22 cellular contexts compared by ENCODE assay signal in genomic region chr6:63731946-63732735, GRCh38.
A peak's percentile ranks its signal among the peaks of the same experiment; 100 is the strongest.
DNase-seq lines count a peak whose midpoint lies in the region; ATAC-seq and TF ChIP-seq lines count a peak whose summit lies in the region.
"Had no signal": no experiment of that assay in that cellular context is flagged by ENCODE, and none has a peak within 500 bp of the region (broad histone marks: within the 10 kb centered on the region; RNA-seq: fewer than 3 reads in every experiment).

No MANE protein-coding gene starts in this region.

- H3K36me3 ChIP-seq in HCT116 (ENCODE audit: control insufficient read depth in 1 of 2, insufficient read depth in 2 of 2, low read length in 2 of 2): no peaks in the 10 kb centered on the region
- no peaks in the 10 kb centered on the region for H3K36me3 ChIP-seq in H7 (replicated peaks; ENCODE audit: control insufficient read depth, insufficient read depth, low read length)
- H3K36me3 ChIP-seq in adrenal gland (replicated peaks in 1 of 2): no peaks in the 10 kb centered on the region
- H3K36me3 ChIP-seq: sigmoid colon had no signal

- no peaks in the 10 kb centered on the region for H3K9me2 ChIP-seq in HCT116 (ENCODE audit: insufficient read depth)

- no peak overlapping the region for H3K4me3 ChIP-seq in HCT116 (replicated peaks in 1 of 2; ENCODE audit: low read depth in 1 of 2, low read length in 2 of 2)
- H3K4me3 ChIP-seq in fibroblast of mammary gland (ENCODE audit: control insufficient read depth, low read depth, low read length): no peak overlapping the region
- no peak overlapping the region for H3K4me3 ChIP-seq in H7 (ENCODE audit: insufficient read depth, low read depth, low read length)
- no peak overlapping the region for H3K4me3 ChIP-seq in dorsolateral prefrontal cortex
- no peak overlapping the region for H3K4me3 ChIP-seq in adrenal gland
- H3K4me3 ChIP-seq: hepatocyte, sigmoid colon had no signal

- RAD21 ChIA-PET in HCT116 (lab: Charles Lee; ENCODE audit: low non-redundant PET in 1 of 2, low total read pairs in 2 of 2, uncharacterized antibody in 2 of 2, unreplicated experiment in 2 of 2): no interaction called here

- H3K9me3 ChIP-seq in HCT116 (ENCODE audit: control insufficient read depth in 1 of 2, insufficient read depth in 1 of 2, low read depth in 1 of 2, low read length in 2 of 2) (no peaks in the 10 kb centered on the region), adrenal gland (replicated peaks in 1 of 3) (no peaks in the 10 kb centered on the region)
- H3K9me3 ChIP-seq: sigmoid colon had no signal

- POLR2A ChIA-PET in HCT116 (lab: Charles Lee): no interaction called here

- DNase-seq in A172 (ENCODE audit: low spot score): peak; percentile 35
- DNase-seq in HCT116 (ENCODE audit: low read depth, low spot score): no peak
- DNase-seq in amniotic epithelial cell (ENCODE audit: low read depth): peak; percentile 12
- peak; percentile 40 for DNase-seq in fibroblast of mammary gland (ENCODE audit: low read depth)
- DNase-seq in H7: no peak
- DNase-seq in NCI-H1048 (lab: John Stamatoyannopoulos, UW): no peak
- no peak for DNase-seq in dorsolateral prefrontal cortex
- no peak for DNase-seq in adrenal gland
- DNase-seq: ACHN; activated CD4-positive, alpha-beta T cell treated with anti-CD3 and anti-CD28 coated beads for 4 hours; activated naive CD8-positive, alpha-beta T cell treated with anti-CD3 and anti-CD28 coated beads, Interleukin-2, amount 50 U/mL, for 24 hours; C1 segment of cervical spinal cord; effector memory CD4-positive, alpha-beta T cell; left ventricle myocardium superior; NCI-H1436; NCI-H69; nephron progenitor cell; posterior cingulate gyrus; sigmoid colon had no signal

- peaks cover 4 to 6% of the 10 kb centered on the region in 2 experiments; a peak in 2 of 4 replicates for H3K4me1 ChIP-seq in HCT116 (ENCODE audit: control insufficient read depth in 1 of 2, insufficient read depth in 2 of 2, low read length in 2 of 2)
- H3K4me1 ChIP-seq in adrenal gland (replicated peaks in 1 of 2): no peaks in the 10 kb centered on the region
- H3K4me1 ChIP-seq: sigmoid colon had no signal

- intact Hi-C loops in HCT116 (cut with micrococcal nuclease) (no loop called here), dorsolateral prefrontal cortex (cut with DNase I) (no loop called here), adrenal gland (cut with DNase I) (no loop called here)

- no peak for ATAC-seq in HCT116
- ATAC-seq: activated naive CD8-positive, alpha-beta T cell treated with anti-CD3 and anti-CD28 coated beads, Interleukin-2, amount 50 U/mL, for 24 hours; activated T-helper 17 cell treated with anti-CD3 and anti-CD28 coated beads, Interleukin-2, amount 50 U/mL, for 72 hours; left ventricle myocardium superior; stimulated activated effector memory CD8-positive, alpha-beta T cell treated with anti-CD3 and anti-CD28 coated beads, Interleukin-12 subunit alpha, Interleukin-12 subunit beta, amount 100 ng/mL, for 72 hours had no signal

- H2AFZ ChIP-seq in HCT116 (ENCODE audit: low read depth, low read length, poor library complexity, severe bottlenecking): no peak overlapping the region
- H2AFZ ChIP-seq: hepatocyte had no signal

- 59 to 74% (median 70%) methylated on average over 5 of the region's 5 CpGs for WGBS in adrenal gland, 4 donors

- TF ChIP-seq CTCF in HCT116 (IDR thresholded peaks at IDR 0.05 in 2 of 3, conservative IDR thresholded peaks at IDR 0.05 in 1 of 3; ENCODE audit: borderline replicate concordance in 1 of 3, insufficient read depth in 1 of 3, low read depth in 2 of 3, low read length in 2 of 3): no peak
- TF ChIP-seq CTCF in fibroblast of mammary gland (conservative IDR thresholded peaks at IDR 0.05; ENCODE audit: control insufficient read depth, insufficient read depth, low read depth, low read length): no peak
- TF ChIP-seq CTCF in dorsolateral prefrontal cortex (IDR thresholded peaks at IDR 0.05 in 54 of 56, conservative IDR thresholded peaks at IDR 0.05 in 2 of 56; ENCODE audit: low read depth in 1 of 56, partially characterized antibody in 56 of 56): no peak
- no peak for TF ChIP-seq CTCF in adrenal gland (IDR thresholded peaks at IDR 0.05)

- H4K20me1 ChIP-seq in HCT116 (ENCODE audit: insufficient read depth): no peaks in the 10 kb centered on the region

- no peak overlapping the region for H3K4me2 ChIP-seq in HCT116 (ENCODE audit: low read length)
- H3K4me2 ChIP-seq: hepatocyte had no signal

- H3K27me3 ChIP-seq in HCT116 (ENCODE audit: insufficient read depth, low read length) (no peaks in the 10 kb centered on the region), H7 (ENCODE audit: control insufficient read depth, insufficient read depth, low read length) (no peaks in the 10 kb centered on the region), dorsolateral prefrontal cortex (no peaks in the 10 kb centered on the region), adrenal gland (no peaks in the 10 kb centered on the region)
- H3K27me3 ChIP-seq: hepatocyte, sigmoid colon had no signal

- BruUV-seq in HCT116 (replicated peaks; lab: Mats Ljungman, UMichigan): no TSS peak

- no peak overlapping the region for H3K9ac ChIP-seq in HCT116 (ENCODE audit: low read length)

- CTCF ChIA-PET in HCT116 (lab: Charles Lee): interaction anchor here (1.0 kb wide), 1 partner anchor 9 kb away, joined by 3 read pairs; no protein-coding TSS in a partner anchor

- no peak overlapping the region; the same call in 1 of the 2 replicates for H3K27ac ChIP-seq in HCT116 (ENCODE audit: low read depth, low read length)
- H3K27ac ChIP-seq in dorsolateral prefrontal cortex: no peak overlapping the region
- no peak overlapping the region for H3K27ac ChIP-seq in adrenal gland
- H3K27ac ChIP-seq: hepatocyte, sigmoid colon had no signal

- TF ChIP-seq RAD21 in HCT116 (IDR thresholded peaks at IDR 0.05; ENCODE audit: low read depth): no peak

- TF ChIP-seq POLR2A in HCT116 (IDR thresholded peaks at IDR 0.05; ENCODE audit: borderline replicate concordance, extremely low read depth, insufficient read depth, insufficient read length) (no peak), adrenal gland (IDR thresholded peaks at IDR 0.05) (no peak)

- no peaks in the 10 kb centered on the region for H3K79me2 ChIP-seq in HCT116 (ENCODE audit: insufficient read depth, low read length)
- H3K79me2 ChIP-seq: hepatocyte had no signal

TF ChIP-seq in HCT116, 20 proteins besides CTCF, POLR2A, EP300 and RAD21:
- no peak for TF ChIP-seq EGR1 (IDR thresholded peaks at IDR 0.05; ENCODE audit: low read depth)
- peak; percentile 17; the same call in 1 of the 2 replicates for TF ChIP-seq FOSL1 (IDR thresholded peaks at IDR 0.05; ENCODE audit: low read depth)
- no peak for TF ChIP-seq POLR2AphosphoS5 (IDR thresholded peaks at IDR 0.05; ENCODE audit: low read depth, low read length)
- no peak for TF ChIP-seq ELF1 (IDR thresholded peaks at IDR 0.05; ENCODE audit: borderline replicate concordance, low read depth)
TF ChIP-seq in HCT116: peak in this region for 1.

Comparison
In these comparisons a context has a peak if more than half of its experiments do, and no peak if none do; other contexts are left out.
1. DNase-seq: peak in A172 (single experiment), amniotic epithelial cell (single experiment) and fibroblast of mammary gland (single experiment); none in HCT116 (single experiment), H7 (single experiment), NCI-H1048 (single experiment), dorsolateral prefrontal cortex (0 of 10) and adrenal gland (0 of 7).